11 cellular contexts compared by ENCODE assay signal in the genomic region with DNA sequence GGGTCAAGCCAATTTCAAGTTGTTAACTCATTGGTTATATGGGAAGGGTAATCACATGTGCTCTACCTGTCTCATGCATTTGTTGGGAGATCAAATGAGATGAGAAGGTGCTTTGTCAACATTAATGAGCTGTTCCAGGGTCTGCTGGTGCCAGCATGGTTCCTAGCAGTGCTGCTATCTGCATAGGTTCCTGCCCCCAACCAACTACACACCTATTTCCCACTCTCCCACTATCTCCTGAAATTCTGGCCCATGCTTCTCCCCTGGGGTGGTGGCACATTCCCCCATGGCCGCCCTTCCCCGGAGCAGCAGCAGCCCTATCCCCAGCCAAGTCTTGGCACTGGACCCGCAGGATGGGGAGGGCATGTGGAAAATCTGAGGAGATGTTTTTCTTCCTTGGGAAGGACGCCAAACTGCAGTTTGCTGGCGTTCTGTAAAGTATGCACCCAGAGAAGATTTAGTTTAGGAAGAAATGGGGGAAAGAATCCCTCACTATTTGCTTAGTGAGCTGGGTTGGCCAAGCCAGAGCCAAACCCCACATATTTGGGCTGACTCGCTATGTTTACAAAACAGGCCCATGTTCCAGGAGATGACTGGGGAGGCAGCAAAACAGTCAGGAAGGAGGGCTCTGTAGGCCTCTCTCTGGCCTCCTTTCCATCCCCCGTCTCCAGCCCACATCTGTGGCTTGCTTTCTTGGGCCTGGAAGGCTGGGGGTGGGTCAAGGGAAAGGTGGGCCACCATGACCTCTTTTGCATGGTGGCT. TPM values are rescaled to one million over a fixed set of nuclear protein-coding genes. Genes with fewer than 3 reads are reported as not detected.
DNase-seq lines count a peak whose midpoint lies in the region; TF ChIP-seq lines count a peak whose summit lies in the region.
"Had no signal": no experiment of that assay in that cellular context is flagged by ENCODE, and none has a peak within 500 bp of the region (broad histone marks: within the 10 kb centered on the region; RNA-seq: fewer than 3 reads in every experiment).

No MANE protein-coding gene starts in this region.

- H3K4me3 ChIP-seq in skeletal muscle tissue (ENCODE audit: low read length in 3 of 3): peak overlapping the region in 2 of 3 donors; percentile 16 to 52
- H3K4me3 ChIP-seq: neural progenitor cell had no signal

- H3K36me3 ChIP-seq in skeletal muscle tissue (ENCODE audit: control insufficient read depth in 3 of 3, insufficient read depth in 3 of 3, low read length in 3 of 3): no peaks in the 10 kb centered on the region
- H3K36me3 ChIP-seq: neural progenitor cell had no signal

- H3K9me3 Mint-ChIP-seq in brain: peaks cover 0 to 4% (median 0%) of the 10 kb centered on the region in 5 experiments
- H3K9me3 Mint-ChIP-seq: neural progenitor cell; stimulated activated naive B cell treated with anti-CD40 and anti-IgM and Interleukin-4, amounts not matched to agents 10 μg/mL and 1 μg/mL and 100 μg/mL, for 72 hours had no signal

- peak overlapping the region in 2 of 5 experiments; percentile 3 to 16 for H3K4me3 Mint-ChIP-seq in brain
- H3K4me3 Mint-ChIP-seq: neural progenitor cell; stimulated activated naive B cell treated with anti-CD40 and anti-IgM and Interleukin-4, amounts not matched to agents 10 μg/mL and 1 μg/mL and 100 μg/mL, for 72 hours had no signal

- H3K27me3 Mint-ChIP-seq in brain: peaks cover 6% of the 10 kb centered on the region

- H3K9me3 ChIP-seq in skeletal muscle tissue (ENCODE audit: control insufficient read depth in 3 of 3, low read length in 3 of 3): no peaks in the 10 kb centered on the region

- no peaks in the 10 kb centered on the region for H3K27me3 ChIP-seq in skeletal muscle tissue (ENCODE audit: control insufficient read depth in 3 of 3, insufficient read depth in 3 of 3, low read length in 3 of 3)
- H3K27me3 ChIP-seq: neural progenitor cell had no signal

- peaks cover 70% of the 10 kb centered on the region for H3K4me1 Mint-ChIP-seq in brain
- H3K4me1 Mint-ChIP-seq: neural progenitor cell; stimulated activated naive B cell treated with anti-CD40 and anti-IgM and Interleukin-4, amounts not matched to agents 10 μg/mL and 1 μg/mL and 100 μg/mL, for 72 hours had no signal

- DNase-seq in HCEC 1CT: peak; percentile 73
- DNase-seq in kidney tubule cell (ENCODE audit: low spot score): peak; percentile 71
- no peak for DNase-seq in activated gamma-delta T cell treated with Interleukin-2 at 50 U/mL for 16 hours
- DNase-seq in activated naive CD4-positive, alpha-beta T cell treated with anti-CD3 and anti-CD28 coated beads, Interleukin-2, amount 50 U/mL, for 16 hours: no peak
- DNase-seq in NCI-H1048 (lab: John Stamatoyannopoulos, UW): no peak
- no peak for DNase-seq in NCI-H524 (lab: John Stamatoyannopoulos, UW)
- DNase-seq: cortex of kidney; stimulated activated naive B cell treated with anti-CD40 and anti-IgM and Interleukin-4, amounts not matched to agents 10 μg/mL and 1 μg/mL and 100 μg/mL, for 72 hours had no signal

- peak overlapping the region in 4 of 5 experiments; percentile 32 to 99 (median 96) for H3K27ac Mint-ChIP-seq in brain
- H3K27ac Mint-ChIP-seq: neural progenitor cell; stimulated activated naive B cell treated with anti-CD40 and anti-IgM and Interleukin-4, amounts not matched to agents 10 μg/mL and 1 μg/mL and 100 μg/mL, for 72 hours had no signal

- no peak for TF ChIP-seq CTCF in brain (conservative IDR thresholded peaks at IDR 0.05)

- peak overlapping the region; percentile 98 for H3K27ac ChIP-seq in skeletal muscle tissue (ENCODE audit: low read depth, low read length)
- H3K27ac ChIP-seq: neural progenitor cell had no signal

- H3K9ac ChIP-seq in skeletal muscle tissue (ENCODE audit: low read depth in 1 of 3, low read length in 3 of 3): peak overlapping the region; percentile 74 to 80 (median 78)
- H3K9ac ChIP-seq: neural progenitor cell had no signal

- peaks cover 73 to 79% (median 77%) of the 10 kb centered on the region in 3 donors for H3K4me1 ChIP-seq in skeletal muscle tissue (ENCODE audit: control insufficient read depth in 3 of 3, insufficient read depth in 3 of 3, low read length in 3 of 3)
- H3K4me1 ChIP-seq: neural progenitor cell had no signal

- H3K36me3 Mint-ChIP-seq in brain: no peaks in the 10 kb centered on the region
- H3K36me3 Mint-ChIP-seq: neural progenitor cell; stimulated activated naive B cell treated with anti-CD40 and anti-IgM and Interleukin-4, amounts not matched to agents 10 μg/mL and 1 μg/mL and 100 μg/mL, for 72 hours had no signal

RNA-seq across cellular contexts. Expression of a gene that starts 42.5 kb away (rescaled TPM):
- polyA plus RNA-seq in brain (ENCODE audit: insufficient read depth, low read depth, low replicate concordance): 8.7 TPM
- 218 TPM for total RNA-seq in skeletal muscle tissue

Comparison
In these comparisons a context has a peak if more than half of its experiments do, and no peak if none do; other contexts are left out.
1. DNase-seq: peak in HCEC 1CT (single experiment) and kidney tubule cell (single experiment); none in activated gamma-delta T cell treated with Interleukin-2 at 50 U/mL for 16 hours (single experiment), activated naive CD4-positive, alpha-beta T cell treated with anti-CD3 and anti-CD28 coated beads, Interleukin-2, amount 50 U/mL, for 16 hours (single experiment), NCI-H1048 (single experiment) and NCI-H524 (0 of 2).